29 cellular contexts compared by ENCODE assay signal in genomic region chr10:99365311-99365710, GRCh38. TPM values are rescaled to one million over a fixed set of nuclear protein-coding genes. Genes with fewer than 3 reads are reported as not detected.
"Had no signal": no experiment of that assay in that cellular context is flagged by ENCODE, and none has a peak within 500 bp of the region (broad histone marks: within the 10 kb centered on the region; RNA-seq: fewer than 3 reads in every experiment).

No MANE protein-coding gene starts in this region.

- H3K36me3 ChIP-seq: neural progenitor cell, ovary, right lobe of liver, sigmoid colon, tibial artery, transverse colon, upper lobe of right lung, vagina had no signal

- ATAC-seq: naive thymus-derived CD8-positive, alpha-beta T cell; psoas muscle; right cardiac atrium; right lobe of liver; stimulated activated memory B cell treated with anti-CD40 and anti-IgM and Interleukin-4, amounts not matched to agents 10 μg/mL and 1 μg/mL and 100 μg/mL, for 72 hours; stimulated activated naive CD8-positive, alpha-beta T cell treated with anti-CD3 and anti-CD28 coated beads, Interleukin-15, amount 100 ng/mL, for 72 hours; stimulated activated naive CD8-positive, alpha-beta T cell treated with anti-CD3 and anti-CD28 coated beads, Interleukin-15, Interleukin-2, amounts not matched to agents 100 U/mL and 50 U/mL, for 24 hours; upper lobe of right lung had no signal

- H2AFZ ChIP-seq: neural progenitor cell, parathyroid adenoma had no signal

- DNase-seq: naive thymus-derived CD8-positive, alpha-beta T cell; occipital lobe; ovary; posterior cingulate gyrus; psoas muscle; right cardiac atrium; right lobe of liver; sigmoid colon; small intestine; stimulated activated CD4-positive, alpha-beta T cell treated with anti-CD3 and anti-CD28 coated beads, Interleukin-15, amount 100 ng/mL, for 24 hours; stimulated activated CD4-positive, alpha-beta T cell treated with anti-CD3 and anti-CD28 coated beads, Interleukin-2, amount 100 ng/mL, for 24 hours; stimulated activated CD4-positive, alpha-beta T cell treated with anti-CD3 and anti-CD28 coated beads, Interleukin-2, amount 100 ng/mL, for 48 hours; stimulated activated CD4-positive, alpha-beta T cell treated with anti-CD3 and anti-CD28 coated beads, Interleukin-4, amount 100 ng/mL, for 24 hours; stimulated activated naive CD4-positive, alpha-beta T cell; stimulated activated naive CD8-positive, alpha-beta T cell treated with anti-CD3 and anti-CD28 coated beads, Interleukin-15, amount 100 ng/mL, for 72 hours; stimulated activated naive CD8-positive, alpha-beta T cell treated with anti-CD3 and anti-CD28 coated beads, Interleukin-15, Interleukin-2, amounts not matched to agents 100 U/mL and 50 U/mL, for 24 hours; testis; tibial artery; transverse colon; upper lobe of right lung had no signal

- H3K4me3 ChIP-seq: neural progenitor cell, ovary, psoas muscle, right lobe of liver, sigmoid colon, suprapubic skin, testis, tibial artery, transverse colon, upper lobe of right lung, vagina had no signal

- H3K4me1 Mint-ChIP-seq: naive thymus-derived CD8-positive, alpha-beta T cell; nephron; stimulated activated memory B cell treated with anti-CD40 and anti-IgM and Interleukin-4, amounts not matched to agents 10 μg/mL and 1 μg/mL and 100 μg/mL, for 72 hours; stimulated activated naive CD8-positive, alpha-beta T cell treated with anti-CD3 and anti-CD28 coated beads, Interleukin-15, amount 100 ng/mL, for 72 hours had no signal

- H3K27ac ChIP-seq: neural progenitor cell, ovary, parathyroid adenoma, psoas muscle, right lobe of liver, sigmoid colon, suprapubic skin, testis, tibial artery, transverse colon, upper lobe of right lung, vagina had no signal

- H3K9ac ChIP-seq: neural progenitor cell, parathyroid adenoma had no signal

- H3K36me3 Mint-ChIP-seq: naive thymus-derived CD8-positive, alpha-beta T cell; neural progenitor cell; stimulated activated memory B cell treated with anti-CD40 and anti-IgM and Interleukin-4, amounts not matched to agents 10 μg/mL and 1 μg/mL and 100 μg/mL, for 72 hours; type B pancreatic cell had no signal

- H3K9me3 Mint-ChIP-seq: naive thymus-derived CD8-positive, alpha-beta T cell; nephron; neural progenitor cell; stimulated activated memory B cell treated with anti-CD40 and anti-IgM and Interleukin-4, amounts not matched to agents 10 μg/mL and 1 μg/mL and 100 μg/mL, for 72 hours; stimulated activated naive CD8-positive, alpha-beta T cell treated with anti-CD3 and anti-CD28 coated beads, Interleukin-15, amount 100 ng/mL, for 72 hours; type B pancreatic cell had no signal

- H3K27ac Mint-ChIP-seq: naive thymus-derived CD8-positive, alpha-beta T cell; nephron; neural progenitor cell; progenitor cell of endocrine pancreas; stimulated activated memory B cell treated with anti-CD40 and anti-IgM and Interleukin-4, amounts not matched to agents 10 μg/mL and 1 μg/mL and 100 μg/mL, for 72 hours; stimulated activated naive CD8-positive, alpha-beta T cell treated with anti-CD3 and anti-CD28 coated beads, Interleukin-15, amount 100 ng/mL, for 72 hours; type B pancreatic cell had no signal

- H3K9me3 ChIP-seq: ovary, psoas muscle, right lobe of liver, sigmoid colon, suprapubic skin, testis, tibial artery, transverse colon, upper lobe of right lung, vagina had no signal

- H3K4me2 ChIP-seq: neural progenitor cell had no signal

- H3K4me3 Mint-ChIP-seq: naive thymus-derived CD8-positive, alpha-beta T cell; nephron; neural progenitor cell; stimulated activated memory B cell treated with anti-CD40 and anti-IgM and Interleukin-4, amounts not matched to agents 10 μg/mL and 1 μg/mL and 100 μg/mL, for 72 hours; stimulated activated naive CD8-positive, alpha-beta T cell treated with anti-CD3 and anti-CD28 coated beads, Interleukin-15, amount 100 ng/mL, for 72 hours; type B pancreatic cell had no signal

- H3K27me3 ChIP-seq: ovary, right lobe of liver, sigmoid colon, suprapubic skin, testis, vagina had no signal

- FAIRE-seq: small intestine had no signal

- H3K4me1 ChIP-seq: neural progenitor cell, psoas muscle, sigmoid colon, suprapubic skin, testis, tibial artery, transverse colon, upper lobe of right lung, vagina had no signal

RNA-seq across cellular contexts. Expression of gene CNNM1, which starts 36.2 kb away (rescaled TPM):
- total RNA-seq: psoas muscle, skeletal muscle tissue had no signal
